In the genomic region with DNA sequence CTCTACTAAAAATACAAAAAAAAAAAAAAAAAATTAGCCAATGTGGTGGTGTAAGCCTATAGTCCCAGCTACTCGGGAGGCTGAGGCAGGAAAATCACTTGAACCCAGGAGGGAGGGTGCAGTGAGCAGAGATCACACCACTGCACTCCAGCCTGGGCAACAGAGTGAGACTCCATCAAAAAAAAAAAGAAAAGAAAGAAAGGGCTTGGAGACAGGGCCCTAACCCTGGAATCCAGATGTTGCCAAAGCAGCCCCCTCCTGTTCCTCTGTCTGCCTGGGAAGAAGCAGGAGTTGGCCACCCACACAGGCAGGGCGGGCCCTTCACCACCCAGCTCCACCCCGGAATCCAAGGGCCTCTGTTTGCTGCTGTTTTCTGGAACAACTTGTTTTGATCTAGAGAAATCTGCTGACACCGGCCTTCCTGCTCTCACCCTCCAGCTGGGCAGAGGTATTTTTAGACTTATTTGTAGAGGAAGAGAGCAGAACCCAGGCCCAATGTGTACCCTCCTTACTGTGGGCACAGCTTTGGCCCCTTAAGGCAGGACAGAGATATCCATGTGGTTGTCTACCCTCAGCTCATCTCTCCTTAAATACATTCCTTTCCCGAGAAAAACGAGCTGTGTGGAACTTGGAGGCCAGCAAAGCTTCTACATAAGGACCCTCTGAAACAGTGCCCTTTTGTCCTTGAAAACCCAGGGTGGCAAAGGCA, we compare ENCODE assay signal across 8 cellular contexts. TPM values are rescaled to one million over a fixed set of nuclear protein-coding genes. Genes with fewer than 3 reads are reported as not detected.
DNase-seq lines count a peak whose midpoint lies in the region; ATAC-seq and TF ChIP-seq lines count a peak whose summit lies in the region.

No MANE protein-coding gene starts in this region.

- POLR2A ChIA-PET in Panc1 (lab: Charles Lee) = interaction anchor here (0.6 to 7.3 kb wide), 9 partner anchors 18 to 87 kb away, joined by 3 to 108 read pairs (median 7); a partner anchor contains a TSS

- peaks cover 70% of the 10 kb centered on the region for H3K4me1 Mint-ChIP-seq in HFFc6 (ENCODE audit: low read depth)
- peaks cover 60% of the 10 kb centered on the region for H3K4me1 Mint-ChIP-seq in activated naive CD8-positive, alpha-beta T cell (ENCODE audit: low read depth)

- intact Hi-C loops in Panc1 (cut with micrococcal nuclease; ENCODE audit: unreplicated experiment) = loop anchor here (5.0 kb wide), 1 partner anchor 92 kb away; no protein-coding TSS in a partner anchor

- peaks cover 26% of the 10 kb centered on the region for H3K9me3 Mint-ChIP-seq in HFFc6
- H3K9me3 Mint-ChIP-seq in activated naive CD8-positive, alpha-beta T cell (ENCODE audit: low read depth) = no peaks in the 10 kb centered on the region

- DNase-seq in HFFc6 = peak; percentile 80
- DNase-seq in Panc1 (ENCODE audit: low read depth, low spot score) = no peak
- DNase-seq in nucleus accumbens (lab: John Stamatoyannopoulos, UW) = peak; percentile 39 to 91 (median 81)

- TF ChIP-seq CTCF in HFFc6 (IDR thresholded peaks at IDR 0.05) = no peak
- TF ChIP-seq CTCF in Panc1 (IDR thresholded peaks at IDR 0.05) = no peak
- no peak for TF ChIP-seq CTCF in gastroesophageal sphincter (IDR thresholded peaks at IDR 0.05)

- CTCF ChIA-PET in Panc1 (lab: Charles Lee) = interaction anchor here (0.6 kb wide), 2 partner anchors 21 to 46 kb away, joined by 3 to 4 read pairs; no protein-coding TSS in a partner anchor

- TF ChIP-seq EP300 in gastroesophageal sphincter (IDR thresholded peaks at IDR 0.05) = peak; percentile 49

- peaks cover 25% of the 10 kb centered on the region for H3K36me3 Mint-ChIP-seq in HFFc6 (ENCODE audit: low read depth)
- peaks cover 14% of the 10 kb centered on the region for H3K36me3 Mint-ChIP-seq in activated naive CD8-positive, alpha-beta T cell

- H3K4me3 ChIP-seq in BLaER1 treated with 17β-estradiol and CSF1 and Interleukin-3, amounts not matched to agents 10 nM and 100 nM = peak overlapping the region; percentile 44 to 94 (median 88)
- no peak overlapping the region; a peak in 1 of 4 replicates for H3K4me3 ChIP-seq in Panc1 (ENCODE audit: low read depth in 2 of 2, low read length in 2 of 2)
- peak overlapping the region; percentile 18 to 81 for H3K4me3 ChIP-seq in gastroesophageal sphincter

- no TSS peak for BruUV-seq in Panc1 (replicated peaks; lab: Mats Ljungman, UMichigan)

- peak overlapping the region; percentile 70 for H3K4me3 Mint-ChIP-seq in HFFc6
- H3K4me3 Mint-ChIP-seq in activated naive CD8-positive, alpha-beta T cell = peak overlapping the region; percentile 86

- peaks cover 22 to 35% (median 22%) of the 10 kb centered on the region in 11 experiments for H4K20me1 ChIP-seq in BLaER1 treated with 17β-estradiol and CSF1 and Interleukin-3, amounts not matched to agents 10 nM and 100 nM

- H3K9me3 ChIP-seq in BLaER1 treated with 17β-estradiol and CSF1 and Interleukin-3, amounts not matched to agents 10 nM and 100 nM (replicated peaks in 1 of 11) = no peaks in the 10 kb centered on the region
- H3K9me3 ChIP-seq in Panc1 (ENCODE audit: control insufficient read depth, insufficient read depth, low read depth, low read length) (no peaks in the 10 kb centered on the region), gastroesophageal sphincter (no peaks in the 10 kb centered on the region)

- H3K4me2 ChIP-seq in BLaER1 treated with 17β-estradiol and CSF1 and Interleukin-3, amounts not matched to agents 10 nM and 100 nM = peak overlapping the region; percentile 84 to 99 (median 98)

- in situ Hi-C loops in Panc1 (cut with HindIII; ENCODE audit: low pct_unique_long_range_greater_than_20kb, low sequenced_read_pairs) = loop anchor here (5.0 kb wide), 1 partner anchor 77 kb away; a partner anchor contains a TSS

- TF ChIP-seq POLR2A in gastroesophageal sphincter (IDR thresholded peaks at IDR 0.05) = peak; percentile 38 to 59

- H3K27me3 Mint-ChIP-seq in HFFc6 (ENCODE audit: insufficient read depth) = peaks cover 39% of the 10 kb centered on the region
- no peaks in the 10 kb centered on the region for H3K27me3 Mint-ChIP-seq in activated naive CD8-positive, alpha-beta T cell

- H3K4me1 ChIP-seq in BLaER1 treated with 17β-estradiol and CSF1 and Interleukin-3, amounts not matched to agents 10 nM and 100 nM = peaks cover 38 to 68% (median 63%) of the 10 kb centered on the region in 10 experiments
- H3K4me1 ChIP-seq in Panc1 (ENCODE audit: control insufficient read depth, insufficient read depth, low read length) = peaks cover 70% of the 10 kb centered on the region
- peaks cover 6 to 60% (median 39%) of the 10 kb centered on the region in 3 donors for H3K4me1 ChIP-seq in gastroesophageal sphincter

- peak overlapping the region; percentile 94 to 100 (median 99) for H3K27ac ChIP-seq in BLaER1 treated with 17β-estradiol and CSF1 and Interleukin-3, amounts not matched to agents 10 nM and 100 nM
- H3K27ac ChIP-seq in Panc1 (ENCODE audit: low read length) = peak overlapping the region; percentile 100
- H3K27ac ChIP-seq in gastroesophageal sphincter = peak overlapping the region; percentile 97 to 100 (median 98)

- H3K27ac Mint-ChIP-seq in HFFc6 = peak overlapping the region; percentile 98
- peak overlapping the region; percentile 99 for H3K27ac Mint-ChIP-seq in activated naive CD8-positive, alpha-beta T cell

- no peak for ATAC-seq in Panc1
- ATAC-seq in gastroesophageal sphincter = peak; percentile 23
- no peak for ATAC-seq in GM18520 (IDR thresholded peaks at IDR 0.05; ENCODE audit: unreplicated experiment)
- ATAC-seq in HG03520 (IDR thresholded peaks at IDR 0.05; ENCODE audit: unreplicated experiment) = no peak

- peak overlapping the region; percentile 98 to 100 (median 100) for H3K9ac ChIP-seq in BLaER1 treated with 17β-estradiol and CSF1 and Interleukin-3, amounts not matched to agents 10 nM and 100 nM

- peaks cover 0 to 22% (median 13%) of the 10 kb centered on the region in 11 experiments; a peak in 14 of 22 replicates for H3K36me3 ChIP-seq in BLaER1 treated with 17β-estradiol and CSF1 and Interleukin-3, amounts not matched to agents 10 nM and 100 nM
- peaks cover 11% of the 10 kb centered on the region; the same call in 1 of the 2 replicates for H3K36me3 ChIP-seq in Panc1 (ENCODE audit: control insufficient read depth, insufficient read depth, low read length)
- H3K36me3 ChIP-seq in gastroesophageal sphincter = no peaks in the 10 kb centered on the region

- WGBS in gastroesophageal sphincter (ENCODE audit: low coverage in 1 of 2), 2 donors = 0% methylated on average over 5 to 6 of the region's 6 CpGs

- no peaks in the 10 kb centered on the region for H3K27me3 ChIP-seq in BLaER1 treated with 17β-estradiol and CSF1 and Interleukin-3, amounts not matched to agents 10 nM and 100 nM
- no peaks in the 10 kb centered on the region for H3K27me3 ChIP-seq in Panc1 (ENCODE audit: control insufficient read depth, insufficient read depth, low read length)
- no peaks in the 10 kb centered on the region for H3K27me3 ChIP-seq in gastroesophageal sphincter

RNA-seq across cellular contexts. Expression of a gene that starts 2.7 kb away (rescaled TPM):
- total RNA-seq in HFFc6 (2021; fragmentation: NEBNext Ultra II Directional; extraction: Animal tissue kit (Norgen Biotek cat#: 25700)) = 100 to 1,000 TPM; 185 to 250 (median 213) TPM
- total RNA-seq in Panc1 (2021; ENCODE audit: unreplicated experiment) (731 TPM), gastroesophageal sphincter (100 to 1,000 TPM in 2 of 4 donors, 10 to 100 TPM in 2; 21.0 to 341 (median 183) TPM)
- polyA plus RNA-seq in Panc1 (2012; ENCODE audit: insufficient read length) = 190 TPM

RNA-seq across cellular contexts. Expression of a gene that starts 33.5 kb away (rescaled TPM):
- 10 to 100 TPM; 22.4 to 28.5 (median 27.1) TPM for total RNA-seq in HFFc6 (2021; fragmentation: NEBNext Ultra II Directional; extraction: Animal tissue kit (Norgen Biotek cat#: 25700))
- total RNA-seq in Panc1 (2021; ENCODE audit: unreplicated experiment) (85.8 TPM), gastroesophageal sphincter (10 to 100 TPM; 19.9 to 31.5 (median 21.3) TPM)
- polyA plus RNA-seq in Panc1 (2012; ENCODE audit: insufficient read length) = 76.7 TPM

RNA-seq across cellular contexts. Expression of a gene that starts 37.5 kb away (rescaled TPM):
- 1 to 10 TPM; 4.9 to 8.9 (median 5.8) TPM for total RNA-seq in HFFc6 (2021; fragmentation: NEBNext Ultra II Directional; extraction: Animal tissue kit (Norgen Biotek cat#: 25700))
- 9.8 TPM for total RNA-seq in Panc1 (2021; ENCODE audit: unreplicated experiment)
- 5.9 TPM for polyA plus RNA-seq in Panc1 (2012; ENCODE audit: insufficient read length)
- 10 to 100 TPM in 1 of 4 donors, 1 to 10 TPM in 3; 3.7 to 11.5 (median 7.5) TPM for total RNA-seq in gastroesophageal sphincter

Comparison
In these comparisons a context has a peak if more than half of its experiments do, and no peak if none do; other contexts are left out.
1. H3K4me3 ChIP-seq: peak in BLaER1 treated with 17β-estradiol and CSF1 and Interleukin-3, amounts not matched to agents 10 nM and 100 nM (10 of 10) and gastroesophageal sphincter (2 of 2); none in Panc1 (0 of 2).
2. Peak in every context shown above with its lines, with median percentiles within 50 percentile points of each other: H3K27ac ChIP-seq.